In genomic region chr2:222915092-222915957, GRCh38 we compare ENCODE assay signal across 8 cellular contexts. TPM values are rescaled to one million over a fixed set of nuclear protein-coding genes. Genes with fewer than 3 reads are reported as not detected.
DNase-seq lines count a peak whose midpoint lies in the region; ATAC-seq and TF ChIP-seq lines count a peak whose summit lies in the region.

No MANE protein-coding gene starts in this region.

- no peak for DNase-seq in BJ (ENCODE audit: low read depth)
- DNase-seq in astrocyte of the hippocampus (ENCODE audit: low read depth, low spot score), result peak; percentile 37
- no peak for DNase-seq in right lobe of liver
- DNase-seq in WERI-Rb-1, result no peak
- DNase-seq in stimulated activated naive CD4-positive, alpha-beta T cell (lab: John Stamatoyannopoulos, UW), result no peak
- no peak for DNase-seq in stimulated activated naive CD8-positive, alpha-beta T cell treated with anti-CD3 and anti-CD28 coated beads, Interleukin-15, amount 100 ng/mL, for 72 hours
- DNase-seq in pons (ENCODE audit: low spot score), result no peak

- H3K36me3 ChIP-seq in BJ (ENCODE audit: control insufficient read depth, insufficient read depth, low read length) (no peaks in the 10 kb centered on the region), KMS-11 (ENCODE audit: insufficient read depth) (0 out of 2 replicates have a peak, but pooled peaks cover 3% of the 10 kb centered on the region), right lobe of liver (peaks cover 0 to 18% (median 10%) of the 10 kb centered on the region in 4 donors), WERI-Rb-1 (peaks cover 45% of the 10 kb centered on the region)

- intact Hi-C loops in right lobe of liver (cut with DNase I), result no loop called here

- ATAC-seq in right lobe of liver, result peak; percentile 73 to 83 (median 74)
- ATAC-seq in stimulated activated naive CD8-positive, alpha-beta T cell treated with anti-CD3 and anti-CD28 coated beads, Interleukin-15, amount 100 ng/mL, for 72 hours, result no peak

- POLR2A ChIA-PET in BJ (lab: Charles Lee), result no interaction called here

- no peak overlapping the region for H3K9ac ChIP-seq in KMS-11

- H2AFZ ChIP-seq in KMS-11 (ENCODE audit: low read depth), result no peak overlapping the region

- H3K4me1 Mint-ChIP-seq in stimulated activated naive CD8-positive, alpha-beta T cell treated with anti-CD3 and anti-CD28 coated beads, Interleukin-15, amount 100 ng/mL, for 72 hours, result peaks cover 26% of the 10 kb centered on the region

- H3K79me2 ChIP-seq in KMS-11 (ENCODE audit: insufficient read depth, low read depth), result peaks cover 44% of the 10 kb centered on the region; the same call in 1 of the 2 replicates

- H3K4me3 Mint-ChIP-seq in stimulated activated naive CD8-positive, alpha-beta T cell treated with anti-CD3 and anti-CD28 coated beads, Interleukin-15, amount 100 ng/mL, for 72 hours, result no peak overlapping the region

- WGBS in right lobe of liver (ENCODE audit: insufficient coverage, low coverage, low lambda C conversion rate, missing lambda C conversion rate), result 49% methylated on average over 7 of the region's 7 CpGs

- H3K27ac Mint-ChIP-seq in stimulated activated naive CD8-positive, alpha-beta T cell treated with anti-CD3 and anti-CD28 coated beads, Interleukin-15, amount 100 ng/mL, for 72 hours, result no peak overlapping the region

- H3K9me3 ChIP-seq in right lobe of liver, result no peaks in the 10 kb centered on the region
- H3K9me3 ChIP-seq in WERI-Rb-1 (ENCODE audit: severe bottlenecking), result no peaks in the 10 kb centered on the region

- peaks cover 49% of the 10 kb centered on the region for H3K4me1 ChIP-seq in KMS-11 (ENCODE audit: low read depth, poor library complexity, severe bottlenecking)
- H3K4me1 ChIP-seq in right lobe of liver, result no peaks in the 10 kb centered on the region

- H3K4me3 ChIP-seq in BJ (ENCODE audit: low read depth, low read length), result no peak overlapping the region
- H3K4me3 ChIP-seq in KMS-11 (IDR thresholded peaks at IDR 0.05; ENCODE audit: insufficient read depth, low read depth, low read length), result no peak overlapping the region
- H3K4me3 ChIP-seq in right lobe of liver, result no peak overlapping the region
- no peak overlapping the region for H3K4me3 ChIP-seq in WERI-Rb-1 (ENCODE audit: low read depth, low read length)

- CTCF ChIA-PET in BJ (lab: Yijun Ruan, JAX), result interaction anchor here (0.5 to 3.1 kb wide), 17 partner anchors 9 to 883 kb away, joined by 3 to 25 read pairs (median 4); no protein-coding TSS in a partner anchor

- 0 out of 2 replicates have a peak, but pooled peaks cover 6% of the 10 kb centered on the region for H4K20me1 ChIP-seq in KMS-11 (ENCODE audit: insufficient read depth)

- TF ChIP-seq CTCF in BJ (IDR thresholded peaks at IDR 0.05; ENCODE audit: insufficient read depth, low read depth, low read length), result peak; percentile 49
- TF ChIP-seq CTCF in KMS-11 (conservative IDR thresholded peaks at IDR 0.05; ENCODE audit: low read depth, low read length), result peak; percentile 53
- peak; percentile 34 to 63 (median 55) for TF ChIP-seq CTCF in right lobe of liver (IDR thresholded peaks at IDR 0.05)
- no peak for TF ChIP-seq CTCF in WERI-Rb-1 (IDR thresholded peaks at IDR 0.05; ENCODE audit: low read depth, low read length)

- no peaks in the 10 kb centered on the region for H3K27me3 Mint-ChIP-seq in stimulated activated naive CD8-positive, alpha-beta T cell treated with anti-CD3 and anti-CD28 coated beads, Interleukin-15, amount 100 ng/mL, for 72 hours

- TF ChIP-seq POLR2A in right lobe of liver (IDR thresholded peaks at IDR 0.05), result no peak

- no peak overlapping the region; the same call in 1 of the 2 replicates for H3K4me2 ChIP-seq in KMS-11

- H3K27ac ChIP-seq in KMS-11 (peak overlapping the region; percentile 81; the same call in 1 of the 2 replicates), right lobe of liver (peak overlapping the region in 2 of 3 donors; percentile 14 to 48), WERI-Rb-1 (no peak overlapping the region)

- H3K27me3 ChIP-seq in BJ (ENCODE audit: control insufficient read depth, insufficient read depth, low read length) (no peaks in the 10 kb centered on the region), KMS-11 (ENCODE audit: insufficient read depth, low read depth) (no peaks in the 10 kb centered on the region), right lobe of liver (no peaks in the 10 kb centered on the region), WERI-Rb-1 (ENCODE audit: insufficient read depth, low read depth, severe bottlenecking) (no peaks in the 10 kb centered on the region)

- no peaks in the 10 kb centered on the region for H3K9me3 Mint-ChIP-seq in stimulated activated naive CD8-positive, alpha-beta T cell treated with anti-CD3 and anti-CD28 coated beads, Interleukin-15, amount 100 ng/mL, for 72 hours

RNA-seq across cellular contexts. Expression of gene ACSL3, which starts 54.5 kb away (rescaled TPM):
- polyA plus RNA-seq in BJ (2011; rRNA removed), result 46.3 and 56.8 TPM in 2 replicates
- polyA minus RNA-seq in BJ (2011; rRNA and poly(A)+ RNA removed), result 43.6 and 51.9 TPM in 2 replicates
- total RNA-seq in right lobe of liver, result 10 to 100 TPM; 31.1 to 73.0 (median 49.9) TPM
